12 cellular contexts compared by ENCODE assay signal in the genomic region with DNA sequence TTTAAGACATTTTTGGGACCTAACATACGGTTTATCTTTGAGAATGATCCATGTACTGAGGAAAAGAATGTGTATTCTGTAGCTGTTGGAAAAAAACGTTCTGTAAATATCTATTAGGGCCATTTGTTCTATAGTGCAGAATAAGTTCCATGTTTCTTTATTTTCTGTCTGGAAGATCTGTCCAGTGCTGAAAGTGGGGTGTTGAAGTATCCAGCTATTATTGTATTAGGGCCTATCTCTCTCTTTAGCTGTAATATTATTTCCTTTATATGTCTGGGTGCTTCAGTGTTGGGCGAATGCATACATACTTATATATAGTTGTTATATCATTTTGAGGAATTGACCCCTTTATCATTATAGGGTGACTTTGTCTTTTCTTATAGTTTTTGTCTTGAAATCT. TPM values are rescaled to one million over a fixed set of nuclear protein-coding genes. Genes with fewer than 3 reads are reported as not detected.
"Had no signal": no experiment of that assay in that cellular context is flagged by ENCODE, and none has a peak within 500 bp of the region (broad histone marks: within the 10 kb centered on the region; RNA-seq: fewer than 3 reads in every experiment).

No MANE protein-coding gene starts in this region.

- H3K27ac ChIP-seq: HL-60 had no signal

- ATAC-seq: GM23338, HepG2, K562 had no signal

- FAIRE-seq: H1, H54, HepG2, K562 had no signal

- H3K4me3 ChIP-seq: GM23338, K562 had no signal

- DNase-seq: H9, HCEC 1CT, HFFc6, KG1 had no signal

- H2AFZ ChIP-seq: GM23338 had no signal

- H3K4me2 ChIP-seq: GM23338 had no signal

RNA-seq across cellular contexts. Expression of a gene that starts 24.7 kb away (rescaled TPM):
- total RNA-seq: GM23338, H1, H9, HepG2, HT1080 had no signal
- polyA plus RNA-seq: GM23338, H1, HepG2, IgD-negative memory B cell had no signal
